Comparison of ENCODE assay signal across 19 cellular contexts in the genomic region with DNA sequence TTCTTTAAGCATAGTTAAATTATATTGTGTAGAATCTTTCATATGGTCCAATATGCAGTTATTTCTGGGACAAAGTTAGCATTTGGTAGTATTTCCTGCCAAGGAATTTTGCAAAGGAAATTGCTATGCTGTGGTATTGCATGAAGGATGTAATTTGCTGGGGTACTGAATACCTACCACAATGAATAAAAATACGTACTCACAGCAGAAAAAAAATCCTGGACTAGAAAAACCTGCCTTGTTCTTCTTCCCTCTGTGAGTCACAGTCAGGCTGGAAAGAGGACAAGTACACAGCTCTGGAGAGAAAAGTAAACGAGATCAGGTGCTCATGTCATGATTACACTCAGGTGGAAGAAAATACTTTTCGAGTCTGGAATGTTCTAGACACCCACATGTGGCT.
A peak's percentile ranks its signal among the peaks of the same experiment; 100 is the strongest.
DNase-seq lines count a peak whose midpoint lies in the region; ATAC-seq, FAIRE-seq and TF ChIP-seq lines count a peak whose summit lies in the region.
"Had no signal": no experiment of that assay in that cellular context is flagged by ENCODE, and none has a peak within 500 bp of the region (broad histone marks: within the 10 kb centered on the region; RNA-seq: fewer than 3 reads in every experiment).

No MANE protein-coding gene starts in this region.

- H3K27me3 Mint-ChIP-seq in astrocyte (ENCODE audit: low read depth, unreplicated experiment): no peaks in the 10 kb centered on the region
- H3K27me3 Mint-ChIP-seq in endodermal cell (ENCODE audit: insufficient read depth): no peaks in the 10 kb centered on the region

- DNase-seq in HPDE6-E6E7 (ENCODE audit: extremely low spot score) (peak; percentile 25), astrocyte (ENCODE audit: low read depth) (peak; percentile 87), foreskin keratinocyte (peak; percentile 31 to 62), superior temporal gyrus (ENCODE audit: extremely low spot score) (peak; percentile 17), endodermal cell (no peak), thyroid gland (no peak)
- no peak for DNase-seq in activated CD8-positive, alpha-beta memory T cell treated with anti-CD3 and anti-CD28 coated beads, Interleukin-2, amount 50 U/mL, for 48 hours
- DNase-seq: activated CD4-positive, alpha-beta T cell treated with anti-CD3 and anti-CD28 coated beads for 36 hours; activated naive CD8-positive, alpha-beta T cell treated with anti-CD3 and anti-CD28 coated beads, Interleukin-2, amount 50 U/mL, for 24 hours; activated T-cell treated with anti-CD3 and anti-CD28 coated beads for 4 hours; GOT3; left cardiac atrium; naive thymus-derived CD4-positive, alpha-beta T cell; NCI-H146; NCI-H526 treated with DMSO at 0.1 percent for 48 hours; retina; stimulated activated CD4-positive, alpha-beta T cell treated with anti-CD3 and anti-CD28 coated beads, Interleukin-4, amount 100 ng/mL, for 24 hours; T-helper 17 cell had no signal

- intact Hi-C loops in thyroid gland (cut with DNase I): loop anchor here (10.0 kb wide), 1 partner anchor 1092 kb away; no protein-coding TSS in a partner anchor

- H3K4me2 ChIP-seq in astrocyte (ENCODE audit: low read length): no peak overlapping the region
- H3K4me2 ChIP-seq: KMS-11 had no signal

- H3K4me3 ChIP-seq in astrocyte (ENCODE audit: insufficient read depth, low read depth, low read length) (no peak overlapping the region), endodermal cell (ENCODE audit: low read length) (no peak overlapping the region), thyroid gland (replicated peaks in 1 of 3) (no peak overlapping the region)

- H3K9me3 Mint-ChIP-seq in astrocyte (ENCODE audit: unreplicated experiment): no peaks in the 10 kb centered on the region
- H3K9me3 Mint-ChIP-seq in endodermal cell: no peaks in the 10 kb centered on the region
- H3K9me3 Mint-ChIP-seq: activated naive CD8-positive, alpha-beta T cell treated with anti-CD3 and anti-CD28 coated beads, Interleukin-2, amount 50 U/mL, for 24 hours; naive thymus-derived CD4-positive, alpha-beta T cell had no signal

- H3K27ac Mint-ChIP-seq in astrocyte (ENCODE audit: unreplicated experiment) (no peak overlapping the region), endodermal cell (no peak overlapping the region)
- H3K27ac Mint-ChIP-seq: activated CD4-positive, alpha-beta T cell treated with anti-CD3 and anti-CD28 coated beads for 36 hours; activated naive CD8-positive, alpha-beta T cell treated with anti-CD3 and anti-CD28 coated beads, Interleukin-2, amount 50 U/mL, for 24 hours; naive thymus-derived CD4-positive, alpha-beta T cell; T-helper 17 cell had no signal

- H3K36me3 ChIP-seq in astrocyte (ENCODE audit: insufficient read depth, low read length) (no peaks in the 10 kb centered on the region), endodermal cell (ENCODE audit: control insufficient read depth, insufficient read depth, low read length) (no peaks in the 10 kb centered on the region), thyroid gland (no peaks in the 10 kb centered on the region)

- H3K4me1 Mint-ChIP-seq in astrocyte (ENCODE audit: low read depth, unreplicated experiment): peaks cover 8% of the 10 kb centered on the region
- no peaks in the 10 kb centered on the region for H3K4me1 Mint-ChIP-seq in endodermal cell
- H3K4me1 Mint-ChIP-seq: activated CD4-positive, alpha-beta T cell treated with anti-CD3 and anti-CD28 coated beads for 36 hours; activated naive CD8-positive, alpha-beta T cell treated with anti-CD3 and anti-CD28 coated beads, Interleukin-2, amount 50 U/mL, for 24 hours; naive thymus-derived CD4-positive, alpha-beta T cell; T-helper 17 cell had no signal

- no peaks in the 10 kb centered on the region for H3K79me2 ChIP-seq in astrocyte (ENCODE audit: insufficient read depth, low read length)

- H3K9me3 ChIP-seq in astrocyte (ENCODE audit: insufficient read depth, low read depth, low read length) (no peaks in the 10 kb centered on the region), endodermal cell (ENCODE audit: control insufficient read depth, low read length) (no peaks in the 10 kb centered on the region), thyroid gland (no peaks in the 10 kb centered on the region)

- H3K36me3 Mint-ChIP-seq in astrocyte (ENCODE audit: low read depth, unreplicated experiment) (no peaks in the 10 kb centered on the region), endodermal cell (ENCODE audit: low read depth) (no peaks in the 10 kb centered on the region)
- H3K36me3 Mint-ChIP-seq: naive thymus-derived CD4-positive, alpha-beta T cell had no signal

- no peak overlapping the region for H2AFZ ChIP-seq in astrocyte (ENCODE audit: low read depth, low read length)

- H3K4me1 ChIP-seq in astrocyte (ENCODE audit: insufficient read depth, low read length): no peaks in the 10 kb centered on the region
- no peaks in the 10 kb centered on the region for H3K4me1 ChIP-seq in foreskin keratinocyte
- H3K4me1 ChIP-seq in endodermal cell (ENCODE audit: control insufficient read depth, insufficient read depth, low read length): no peaks in the 10 kb centered on the region
- H3K4me1 ChIP-seq in thyroid gland: no peaks in the 10 kb centered on the region

- no peak for TF ChIP-seq POLR2A in thyroid gland (IDR thresholded peaks at IDR 0.05)

- no peak overlapping the region for H3K27ac ChIP-seq in astrocyte (ENCODE audit: low read depth, low read length)
- H3K27ac ChIP-seq in foreskin keratinocyte: no peak overlapping the region
- H3K27ac ChIP-seq in endodermal cell (ENCODE audit: low read depth, low read length): no peak overlapping the region
- no peak overlapping the region for H3K27ac ChIP-seq in thyroid gland
- H3K27ac ChIP-seq: KMS-11 had no signal

- 82 to 95% methylated on average over 2 to 3 of the region's 3 CpGs for WGBS in endodermal cell (ENCODE audit: insufficient coverage in 1 of 2, insufficient read length in 1 of 2), 2 experiments
- 14 to 24% methylated on average over 3 of the region's 3 CpGs for WGBS in thyroid gland, 2 donors

- H4K20me1 ChIP-seq in astrocyte (ENCODE audit: insufficient read depth, low read length): no peaks in the 10 kb centered on the region

- no peak for FAIRE-seq in astrocyte (lab: Jason Lieb, UNC)

- H3K27me3 ChIP-seq in astrocyte (ENCODE audit: insufficient read depth, low read length): no peaks in the 10 kb centered on the region
- no peaks in the 10 kb centered on the region for H3K27me3 ChIP-seq in foreskin keratinocyte
- H3K27me3 ChIP-seq in endodermal cell (ENCODE audit: control insufficient read depth, insufficient read depth, low read length, poor library complexity, severe bottlenecking): no peaks in the 10 kb centered on the region
- H3K27me3 ChIP-seq in thyroid gland: no peaks in the 10 kb centered on the region

- H3K9ac ChIP-seq in astrocyte (ENCODE audit: low read length) (no peak overlapping the region), endodermal cell (ENCODE audit: extremely low read depth, low read length, poor library complexity, severe bottlenecking) (no peak overlapping the region)
- H3K9ac ChIP-seq: KMS-11 had no signal

- peak; percentile 70 for ATAC-seq in foreskin keratinocyte
- ATAC-seq: activated CD4-positive, alpha-beta T cell treated with anti-CD3 and anti-CD28 coated beads for 36 hours; activated naive CD8-positive, alpha-beta T cell treated with anti-CD3 and anti-CD28 coated beads, Interleukin-2, amount 50 U/mL, for 24 hours; naive thymus-derived CD4-positive, alpha-beta T cell; T-helper 17 cell had no signal

- TF ChIP-seq CTCF in astrocyte (IDR thresholded peaks at IDR 0.05; ENCODE audit: insufficient read depth, low read depth, low read length) (no peak), foreskin keratinocyte (conservative IDR thresholded peaks at IDR 0.05) (no peak), endodermal cell (conservative IDR thresholded peaks at IDR 0.05) (no peak), thyroid gland (IDR thresholded peaks at IDR 0.05) (no peak)

- H3K4me3 Mint-ChIP-seq in astrocyte (ENCODE audit: unreplicated experiment) (no peak overlapping the region), endodermal cell (no peak overlapping the region)
- H3K4me3 Mint-ChIP-seq: activated CD4-positive, alpha-beta T cell treated with anti-CD3 and anti-CD28 coated beads for 36 hours; activated naive CD8-positive, alpha-beta T cell treated with anti-CD3 and anti-CD28 coated beads, Interleukin-2, amount 50 U/mL, for 24 hours; naive thymus-derived CD4-positive, alpha-beta T cell; T-helper 17 cell had no signal

Comparison
In these comparisons a context has a peak if more than half of its experiments do, and no peak if none do; other contexts are left out.
1. DNase-seq: peak in HPDE6-E6E7 (single experiment), astrocyte (single experiment), foreskin keratinocyte (2 of 2) and superior temporal gyrus (single experiment); none in endodermal cell (single experiment), activated CD8-positive, alpha-beta memory T cell treated with anti-CD3 and anti-CD28 coated beads, Interleukin-2, amount 50 U/mL, for 48 hours (single experiment) and thyroid gland (0 of 2).